In the genomic region with DNA sequence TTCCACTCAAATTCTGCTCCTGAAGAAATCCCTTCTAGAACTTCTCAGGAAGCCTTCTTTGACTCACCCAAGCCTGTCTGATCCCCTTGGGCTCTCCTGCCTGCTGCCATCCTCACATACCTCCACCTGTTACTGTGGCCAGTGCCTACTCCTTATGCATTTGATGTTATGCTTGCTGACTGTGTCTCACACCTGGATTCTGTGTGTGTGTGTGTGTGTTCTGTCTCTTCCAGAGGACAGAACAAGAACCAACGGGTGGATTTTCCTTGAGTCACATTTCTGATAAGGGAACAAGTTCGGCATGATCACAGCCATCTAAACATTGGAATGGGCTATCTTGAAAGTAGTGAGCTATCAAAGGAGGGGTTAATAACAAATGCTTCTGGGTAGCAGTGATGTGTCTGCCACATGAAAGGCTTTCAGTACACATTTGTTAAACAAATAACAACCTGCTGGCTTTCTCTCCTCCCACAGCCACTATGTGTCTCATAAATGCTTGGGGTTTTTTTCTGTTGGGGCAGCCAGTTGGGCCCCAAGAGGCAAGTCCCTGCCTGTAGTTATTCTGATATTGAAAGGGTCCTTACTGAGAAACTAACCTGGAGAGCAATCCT, we compare ENCODE assay signal across 11 cellular contexts. TPM values are rescaled to one million over a fixed set of nuclear protein-coding genes. Genes with fewer than 3 reads are reported as not detected.
DNase-seq lines count a peak whose midpoint lies in the region; ATAC-seq, FAIRE-seq and TF ChIP-seq lines count a peak whose summit lies in the region.
"Had no signal": no experiment of that assay in that cellular context is flagged by ENCODE, and none has a peak within 500 bp of the region (broad histone marks: within the 10 kb centered on the region; RNA-seq: fewer than 3 reads in every experiment).

No MANE protein-coding gene starts in this region.

- H3K4me1 Mint-ChIP-seq in activated T-helper 17 cell treated with anti-CD3 and anti-CD28 coated beads, Interleukin-2, amount 50 U/mL, for 72 hours: no peaks in the 10 kb centered on the region

- no peaks in the 10 kb centered on the region for H3K9me3 ChIP-seq in pancreas
- no peaks in the 10 kb centered on the region for H3K9me3 ChIP-seq in neuronal stem cell (replicated peaks in 1 of 2; ENCODE audit: control insufficient read depth in 2 of 2, insufficient read depth in 1 of 2, low read depth in 1 of 2, low read length in 2 of 2)

- H3K27me3 Mint-ChIP-seq in activated T-helper 17 cell treated with anti-CD3 and anti-CD28 coated beads, Interleukin-2, amount 50 U/mL, for 72 hours: no peaks in the 10 kb centered on the region

- H3K4me2 ChIP-seq in neuronal stem cell (ENCODE audit: insufficient read depth, low read length, poor library complexity, severe bottlenecking): no peak overlapping the region

- H2BK15ac ChIP-seq in neuronal stem cell (ENCODE audit: low read length): no peak overlapping the region

- H3K27ac ChIP-seq in pancreas: peak overlapping the region; percentile 27 to 95 (median 78)
- H3K27ac ChIP-seq in neuronal stem cell (replicated peaks; ENCODE audit: low read length): no peak overlapping the region

- H3K36me3 ChIP-seq in pancreas: no peaks in the 10 kb centered on the region
- no peaks in the 10 kb centered on the region for H3K36me3 ChIP-seq in neuronal stem cell (replicated peaks in 1 of 2; ENCODE audit: control insufficient read depth in 2 of 2, insufficient read depth in 2 of 2, low read length in 2 of 2)

- H3K27ac Mint-ChIP-seq in activated T-helper 17 cell treated with anti-CD3 and anti-CD28 coated beads, Interleukin-2, amount 50 U/mL, for 72 hours: no peak overlapping the region

- ATAC-seq in HG02571 (IDR thresholded peaks at IDR 0.05; ENCODE audit: unreplicated experiment) (peak; percentile 60), pancreas (peak in 3 of 4 donors; percentile 17 to 32 (median 30))
- peak; percentile 22 for ATAC-seq in activated T-helper 17 cell treated with anti-CD3 and anti-CD28 coated beads, Interleukin-2, amount 50 U/mL, for 72 hours (replicated peaks)

- no peak overlapping the region for H3K18ac ChIP-seq in neuronal stem cell (ENCODE audit: low read length)

- no peak overlapping the region for H2AK5ac ChIP-seq in neuronal stem cell (ENCODE audit: low read depth, low read length)

- H2BK5ac ChIP-seq in neuronal stem cell (ENCODE audit: low read length): no peak overlapping the region

- FAIRE-seq in pancreas (lab: Jason Lieb, UNC): no peak
- FAIRE-seq: TTC549 had no signal

- no peak overlapping the region for H3K9ac ChIP-seq in neuronal stem cell (ENCODE audit: low read depth, low read length, poor library complexity)

- H2BK12ac ChIP-seq in neuronal stem cell (ENCODE audit: low read length): no peak overlapping the region

- WGBS in pancreas, 2 donors: 10 to 15% methylated on average over 2 of the region's 2 CpGs
- WGBS in neuronal stem cell (ENCODE audit: extremely low coverage in 2 of 2, insufficient read length in 2 of 2, insufficient replicate concordance in 1 of 2), 2 donors: no CpG with 5 or more reads among the region's 2 CpGs

- no peaks in the 10 kb centered on the region for H3K36me3 Mint-ChIP-seq in activated T-helper 17 cell treated with anti-CD3 and anti-CD28 coated beads, Interleukin-2, amount 50 U/mL, for 72 hours (ENCODE audit: low read depth)

- no peaks in the 10 kb centered on the region for H3K79me1 ChIP-seq in neuronal stem cell (ENCODE audit: low read depth, low read length)

- no peak overlapping the region for H2BK120ac ChIP-seq in neuronal stem cell (ENCODE audit: low read depth, low read length)

- no peaks in the 10 kb centered on the region for H3K9me3 Mint-ChIP-seq in activated T-helper 17 cell treated with anti-CD3 and anti-CD28 coated beads, Interleukin-2, amount 50 U/mL, for 72 hours

- no peak overlapping the region for H3K14ac ChIP-seq in neuronal stem cell (ENCODE audit: low read length)

- H4K91ac ChIP-seq in neuronal stem cell (ENCODE audit: low read depth, low read length, poor library complexity): no peak overlapping the region

- no peak overlapping the region for H4K8ac ChIP-seq in neuronal stem cell (ENCODE audit: low read depth, low read length)

- H2AFZ ChIP-seq in neuronal stem cell (ENCODE audit: low read length): no peak overlapping the region

- H3K4me3 Mint-ChIP-seq in activated T-helper 17 cell treated with anti-CD3 and anti-CD28 coated beads, Interleukin-2, amount 50 U/mL, for 72 hours: no peak overlapping the region

- TF ChIP-seq CTCF in pancreas (IDR thresholded peaks at IDR 0.05): no peak

- DNase-seq in NCI-H146 (lab: John Stamatoyannopoulos, UW): peak; percentile 15
- DNase-seq in NCI-H146 treated with DMSO at 0.1 percent for 48 hours (lab: John Stamatoyannopoulos, UW; ENCODE audit: unreplicated experiment): no peak
- DNase-seq in pancreas: no peak
- no peak for DNase-seq in NCI-H524 (lab: John Stamatoyannopoulos, UW)
- no peak for DNase-seq in Kasumi-1 (lab: John Stamatoyannopoulos, UW)
- no peak for DNase-seq in neuronal stem cell (ENCODE audit: low spot score)
- DNase-seq: activated T-cell treated with anti-CD3 and anti-CD28 coated beads, Interleukin-2, amount 50 U/mL, for 48 hours; retina had no signal

- intact Hi-C loops in pancreas (cut with DNase I): loop anchor here in 1 of 3 donors (10.0 kb wide), 1 partner anchor 109 kb away; no protein-coding TSS in a partner anchor

- H3K27me3 ChIP-seq in pancreas (no peaks in the 10 kb centered on the region), neuronal stem cell (ENCODE audit: control insufficient read depth in 3 of 3, insufficient read depth in 3 of 3, low read depth in 1 of 3, low read length in 3 of 3) (peaks cover 0 to 19% (median 0%) of the 10 kb centered on the region in 3 experiments)

- H3K23ac ChIP-seq in neuronal stem cell (ENCODE audit: low read depth, low read length, poor library complexity): no peak overlapping the region

- no peak overlapping the region for H3K4ac ChIP-seq in neuronal stem cell (ENCODE audit: low read length)

- H3K4me3 ChIP-seq in pancreas: no peak overlapping the region
- H3K4me3 ChIP-seq in neuronal stem cell (ENCODE audit: low read length in 2 of 2): no peak overlapping the region

- H3K4me1 ChIP-seq in pancreas: peaks cover 15 to 39% (median 27%) of the 10 kb centered on the region in 3 donors
- peaks cover 0 to 11% of the 10 kb centered on the region in 2 donors for H3K4me1 ChIP-seq in neuronal stem cell (ENCODE audit: control insufficient read depth in 2 of 2, insufficient read depth in 1 of 2, low read depth in 1 of 2, low read length in 2 of 2)

RNA-seq across cellular contexts. Expression of a gene that starts 8.9 kb away (rescaled TPM):
- total RNA-seq in activated T-helper 17 cell treated with anti-CD3 and anti-CD28 coated beads, Interleukin-2, amount 50 U/mL, for 72 hours: not detected
- total RNA-seq in pancreas: under 1 TPM in 4 of 6 donors, not detected in 2; 0.03 to 0.25 (median 0.07) TPM
- under 1 TPM; 0.02 to 0.11 TPM for polyA plus RNA-seq in pancreas
- polyA plus RNA-seq in neuronal stem cell (2013, experiment 1 of 2): 0.06 TPM
- polyA plus RNA-seq in neuronal stem cell (2013, experiment 2 of 2): 0.08 TPM

RNA-seq across cellular contexts. Expression of a gene that starts 30.7 kb away (rescaled TPM):
- 10 to 100 TPM; 43.6 to 51.4 TPM for total RNA-seq in activated T-helper 17 cell treated with anti-CD3 and anti-CD28 coated beads, Interleukin-2, amount 50 U/mL, for 72 hours
- 10 to 100 TPM; 17.9 to 30.4 (median 24.8) TPM for total RNA-seq in pancreas
- polyA plus RNA-seq in pancreas: 10 to 100 TPM; 14.8 to 20.5 TPM
- 33.4 TPM for polyA plus RNA-seq in neuronal stem cell (2013, experiment 1 of 2)
- 32.1 TPM for polyA plus RNA-seq in neuronal stem cell (2013, experiment 2 of 2)

RNA-seq across cellular contexts. Expression of a gene that starts 46.6 kb away (rescaled TPM):
- 100 to 1,000 TPM; 238 to 281 TPM for total RNA-seq in activated T-helper 17 cell treated with anti-CD3 and anti-CD28 coated beads, Interleukin-2, amount 50 U/mL, for 72 hours
- total RNA-seq in pancreas: 1 to 10 TPM in 4 of 6 donors, under 1 TPM in 2; 0.23 to 2.9 (median 1.0) TPM
- 1 to 10 TPM in 1 of 2 donors, under 1 TPM in 1; 0.61 to 1.2 TPM for polyA plus RNA-seq in pancreas
- not detected for polyA plus RNA-seq in neuronal stem cell (2013, experiment 1 of 2)
- polyA plus RNA-seq in neuronal stem cell (2013, experiment 2 of 2): not detected

Comparison
In these comparisons a context has a peak if more than half of its experiments do, and no peak if none do; other contexts are left out.
1. RNA of a gene that starts 46.6 kb away (total RNA-seq): 238 to 281 TPM in activated T-helper 17 cell treated with anti-CD3 and anti-CD28 coated beads, Interleukin-2, amount 50 U/mL, for 72 hours; 0.23 to 2.9 TPM in pancreas; every median in the first group is over 10 times any median in the second.
2. Peak in every context shown above with its lines, with median percentiles within 50 percentile points of each other: ATAC-seq.